In the genomic region with DNA sequence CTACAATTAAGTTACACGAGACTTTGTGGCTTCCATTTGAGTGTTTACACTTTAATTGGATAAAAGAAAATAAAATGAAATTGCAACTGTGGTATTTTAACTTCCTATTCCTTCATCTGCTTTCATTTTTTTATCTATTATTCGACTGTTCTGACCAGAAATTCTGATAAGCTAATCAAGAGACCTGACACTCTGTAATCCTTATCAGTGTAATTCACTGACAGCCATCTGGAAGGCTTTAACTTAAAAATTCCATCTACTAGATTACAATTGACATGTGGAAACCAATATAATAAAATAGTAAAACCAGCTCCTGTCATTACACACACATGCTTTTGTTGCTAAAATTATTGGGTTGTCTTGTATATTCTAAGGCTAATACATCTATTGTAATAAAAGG, we compare ENCODE assay signal across 1 cellular context.
TF ChIP-seq lines count a peak whose summit lies in the region.

No MANE protein-coding gene starts in this region.

TF ChIP-seq in K562, 482 proteins besides CTCF, POLR2A, EP300 and RAD21 (continues in another document):
- TF ChIP-seq BDP1 (IDR thresholded peaks at IDR 0.05; ENCODE audit: insufficient read depth, insufficient read length) (no peak), ZNF197 (CRISPR knock-in tag; IDR thresholded peaks at IDR 0.05; ENCODE audit: low read depth) (no peak), GATAD2B (IDR thresholded peaks at IDR 0.05; ENCODE audit: borderline replicate concordance) (no peak), POLR3A (IDR thresholded peaks at IDR 0.05; ENCODE audit: borderline replicate concordance, extremely low read depth, insufficient read depth, insufficient read length) (no peak), POLR2H (tag; IDR thresholded peaks at IDR 0.05; ENCODE audit: low read depth) (no peak), SNRNP70 (optimal IDR thresholded peaks at IDR 0.05; ENCODE audit: low read depth, low read length) (no peak), TEAD4 (IDR thresholded peaks at IDR 0.05; ENCODE audit: low read length) (peak; percentile 78), TEAD4 (CRISPR knock-in tag; IDR thresholded peaks at IDR 0.05; ENCODE audit: borderline replicate concordance) (no peak), NCOR1 (IDR thresholded peaks at IDR 0.05) (no peak), ZNF696 (CRISPR knock-in tag; conservative IDR thresholded peaks at IDR 0.05) (no peak), HLTF (IDR thresholded peaks at IDR 0.05) (no peak), MYNN (IDR thresholded peaks at IDR 0.05) (no peak), MYNN (CRISPR knock-in tag; IDR thresholded peaks at IDR 0.05) (no peak), ZNF324 (CRISPR knock-in tag; IDR thresholded peaks at IDR 0.05) (no peak), RBM25 (IDR thresholded peaks at IDR 0.05; ENCODE audit: low read depth, low read length, severe bottlenecking) (no peak), ELF1 (tag; IDR thresholded peaks at IDR 0.05) (no peak), NFIC (IDR thresholded peaks at IDR 0.05) (no peak), BRD4 (IDR thresholded peaks at IDR 0.05) (no peak), BMI1 (IDR thresholded peaks at IDR 0.05; ENCODE audit: low read length) (no peak), TAL1 (IDR thresholded peaks at IDR 0.05) (peak; percentile 51), CBFA2T3 (IDR thresholded peaks at IDR 0.05) (peak; percentile 65), ZNF24 (IDR thresholded peaks at IDR 0.05) (no peak), CBX3 (IDR thresholded peaks at IDR 0.05; ENCODE audit: borderline replicate concordance in 1 of 2, low read length in 2 of 2) (no peak), MEIS2 (IDR thresholded peaks at IDR 0.05; ENCODE audit: partially characterized antibody) (peak; percentile 67), CBFA2T2 (conservative IDR thresholded peaks at IDR 0.05) (peak; percentile 52), MCM7 (IDR thresholded peaks at IDR 0.05) (no peak), ARID1B (IDR thresholded peaks at IDR 0.05) (peak; percentile 49), DPF2 (IDR thresholded peaks at IDR 0.05) (peak; percentile 15; the same call in 1 of the 2 replicates), SMARCA5 (IDR thresholded peaks at IDR 0.05) (no peak), FOSL1 (tag; conservative IDR thresholded peaks at IDR 0.05) (0 out of 2 replicates have a peak, but pooled peaks have one; percentile 21), FOS (IDR thresholded peaks at IDR 0.05; ENCODE audit: extremely low read depth, insufficient read length) (no peak), HNRNPL (IDR thresholded peaks at IDR 0.05; ENCODE audit: low read depth, low read length) (no peak), ATF7 (IDR thresholded peaks at IDR 0.05) (no peak)
- TF ChIP-seq, protein P1, sequence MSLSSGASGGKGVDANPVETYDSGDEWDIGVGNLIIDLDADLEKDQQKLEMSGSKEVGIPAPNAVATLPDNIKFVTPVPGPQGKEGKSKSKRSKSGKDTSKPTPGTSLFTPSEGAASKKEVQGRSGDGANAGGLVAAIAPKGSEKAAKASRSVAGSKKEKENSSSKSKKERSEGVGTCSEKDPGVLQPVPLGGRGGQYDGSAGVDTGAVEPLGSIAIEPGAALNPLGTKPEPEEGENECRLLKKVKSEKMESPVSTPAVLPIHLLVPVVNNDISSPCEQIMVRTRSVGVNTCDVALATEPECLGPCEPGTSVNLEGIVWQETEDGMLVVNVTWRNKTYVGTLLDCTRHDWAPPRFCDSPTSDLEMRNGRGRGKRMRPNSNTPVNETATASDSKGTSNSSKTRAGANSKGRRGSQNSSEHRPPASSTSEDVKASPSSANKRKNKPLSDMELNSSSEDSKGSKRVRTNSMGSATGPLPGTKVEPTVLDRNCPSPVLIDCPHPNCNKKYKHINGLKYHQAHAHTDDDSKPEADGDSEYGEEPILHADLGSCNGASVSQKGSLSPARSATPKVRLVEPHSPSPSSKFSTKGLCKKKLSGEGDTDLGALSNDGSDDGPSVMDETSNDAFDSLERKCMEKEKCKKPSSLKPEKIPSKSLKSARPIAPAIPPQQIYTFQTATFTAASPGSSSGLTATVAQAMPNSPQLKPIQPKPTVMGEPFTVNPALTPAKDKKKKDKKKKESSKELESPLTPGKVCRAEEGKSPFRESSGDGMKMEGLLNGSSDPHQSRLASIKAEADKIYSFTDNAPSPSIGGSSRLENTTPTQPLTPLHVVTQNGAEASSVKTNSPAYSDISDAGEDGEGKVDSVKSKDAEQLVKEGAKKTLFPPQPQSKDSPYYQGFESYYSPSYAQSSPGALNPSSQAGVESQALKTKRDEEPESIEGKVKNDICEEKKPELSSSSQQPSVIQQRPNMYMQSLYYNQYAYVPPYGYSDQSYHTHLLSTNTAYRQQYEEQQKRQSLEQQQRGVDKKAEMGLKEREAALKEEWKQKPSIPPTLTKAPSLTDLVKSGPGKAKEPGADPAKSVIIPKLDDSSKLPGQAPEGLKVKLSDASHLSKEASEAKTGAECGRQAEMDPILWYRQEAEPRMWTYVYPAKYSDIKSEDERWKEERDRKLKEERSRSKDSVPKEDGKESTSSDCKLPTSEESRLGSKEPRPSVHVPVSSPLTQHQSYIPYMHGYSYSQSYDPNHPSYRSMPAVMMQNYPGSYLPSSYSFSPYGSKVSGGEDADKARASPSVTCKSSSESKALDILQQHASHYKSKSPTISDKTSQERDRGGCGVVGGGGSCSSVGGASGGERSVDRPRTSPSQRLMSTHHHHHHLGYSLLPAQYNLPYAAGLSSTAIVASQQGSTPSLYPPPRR (CRISPR knock-in tag; IDR thresholded peaks at IDR 0.05; ENCODE audit: borderline replicate concordance), result no peak
- TF ChIP-seq, protein P2, sequence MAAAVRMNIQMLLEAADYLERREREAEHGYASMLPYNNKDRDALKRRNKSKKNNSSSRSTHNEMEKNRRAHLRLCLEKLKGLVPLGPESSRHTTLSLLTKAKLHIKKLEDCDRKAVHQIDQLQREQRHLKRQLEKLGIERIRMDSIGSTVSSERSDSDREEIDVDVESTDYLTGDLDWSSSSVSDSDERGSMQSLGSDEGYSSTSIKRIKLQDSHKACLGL (CRISPR knock-in tag; IDR thresholded peaks at IDR 0.05; ENCODE audit: borderline replicate concordance, poor library complexity, severe bottlenecking), result no peak
- TF ChIP-seq, protein P3, sequence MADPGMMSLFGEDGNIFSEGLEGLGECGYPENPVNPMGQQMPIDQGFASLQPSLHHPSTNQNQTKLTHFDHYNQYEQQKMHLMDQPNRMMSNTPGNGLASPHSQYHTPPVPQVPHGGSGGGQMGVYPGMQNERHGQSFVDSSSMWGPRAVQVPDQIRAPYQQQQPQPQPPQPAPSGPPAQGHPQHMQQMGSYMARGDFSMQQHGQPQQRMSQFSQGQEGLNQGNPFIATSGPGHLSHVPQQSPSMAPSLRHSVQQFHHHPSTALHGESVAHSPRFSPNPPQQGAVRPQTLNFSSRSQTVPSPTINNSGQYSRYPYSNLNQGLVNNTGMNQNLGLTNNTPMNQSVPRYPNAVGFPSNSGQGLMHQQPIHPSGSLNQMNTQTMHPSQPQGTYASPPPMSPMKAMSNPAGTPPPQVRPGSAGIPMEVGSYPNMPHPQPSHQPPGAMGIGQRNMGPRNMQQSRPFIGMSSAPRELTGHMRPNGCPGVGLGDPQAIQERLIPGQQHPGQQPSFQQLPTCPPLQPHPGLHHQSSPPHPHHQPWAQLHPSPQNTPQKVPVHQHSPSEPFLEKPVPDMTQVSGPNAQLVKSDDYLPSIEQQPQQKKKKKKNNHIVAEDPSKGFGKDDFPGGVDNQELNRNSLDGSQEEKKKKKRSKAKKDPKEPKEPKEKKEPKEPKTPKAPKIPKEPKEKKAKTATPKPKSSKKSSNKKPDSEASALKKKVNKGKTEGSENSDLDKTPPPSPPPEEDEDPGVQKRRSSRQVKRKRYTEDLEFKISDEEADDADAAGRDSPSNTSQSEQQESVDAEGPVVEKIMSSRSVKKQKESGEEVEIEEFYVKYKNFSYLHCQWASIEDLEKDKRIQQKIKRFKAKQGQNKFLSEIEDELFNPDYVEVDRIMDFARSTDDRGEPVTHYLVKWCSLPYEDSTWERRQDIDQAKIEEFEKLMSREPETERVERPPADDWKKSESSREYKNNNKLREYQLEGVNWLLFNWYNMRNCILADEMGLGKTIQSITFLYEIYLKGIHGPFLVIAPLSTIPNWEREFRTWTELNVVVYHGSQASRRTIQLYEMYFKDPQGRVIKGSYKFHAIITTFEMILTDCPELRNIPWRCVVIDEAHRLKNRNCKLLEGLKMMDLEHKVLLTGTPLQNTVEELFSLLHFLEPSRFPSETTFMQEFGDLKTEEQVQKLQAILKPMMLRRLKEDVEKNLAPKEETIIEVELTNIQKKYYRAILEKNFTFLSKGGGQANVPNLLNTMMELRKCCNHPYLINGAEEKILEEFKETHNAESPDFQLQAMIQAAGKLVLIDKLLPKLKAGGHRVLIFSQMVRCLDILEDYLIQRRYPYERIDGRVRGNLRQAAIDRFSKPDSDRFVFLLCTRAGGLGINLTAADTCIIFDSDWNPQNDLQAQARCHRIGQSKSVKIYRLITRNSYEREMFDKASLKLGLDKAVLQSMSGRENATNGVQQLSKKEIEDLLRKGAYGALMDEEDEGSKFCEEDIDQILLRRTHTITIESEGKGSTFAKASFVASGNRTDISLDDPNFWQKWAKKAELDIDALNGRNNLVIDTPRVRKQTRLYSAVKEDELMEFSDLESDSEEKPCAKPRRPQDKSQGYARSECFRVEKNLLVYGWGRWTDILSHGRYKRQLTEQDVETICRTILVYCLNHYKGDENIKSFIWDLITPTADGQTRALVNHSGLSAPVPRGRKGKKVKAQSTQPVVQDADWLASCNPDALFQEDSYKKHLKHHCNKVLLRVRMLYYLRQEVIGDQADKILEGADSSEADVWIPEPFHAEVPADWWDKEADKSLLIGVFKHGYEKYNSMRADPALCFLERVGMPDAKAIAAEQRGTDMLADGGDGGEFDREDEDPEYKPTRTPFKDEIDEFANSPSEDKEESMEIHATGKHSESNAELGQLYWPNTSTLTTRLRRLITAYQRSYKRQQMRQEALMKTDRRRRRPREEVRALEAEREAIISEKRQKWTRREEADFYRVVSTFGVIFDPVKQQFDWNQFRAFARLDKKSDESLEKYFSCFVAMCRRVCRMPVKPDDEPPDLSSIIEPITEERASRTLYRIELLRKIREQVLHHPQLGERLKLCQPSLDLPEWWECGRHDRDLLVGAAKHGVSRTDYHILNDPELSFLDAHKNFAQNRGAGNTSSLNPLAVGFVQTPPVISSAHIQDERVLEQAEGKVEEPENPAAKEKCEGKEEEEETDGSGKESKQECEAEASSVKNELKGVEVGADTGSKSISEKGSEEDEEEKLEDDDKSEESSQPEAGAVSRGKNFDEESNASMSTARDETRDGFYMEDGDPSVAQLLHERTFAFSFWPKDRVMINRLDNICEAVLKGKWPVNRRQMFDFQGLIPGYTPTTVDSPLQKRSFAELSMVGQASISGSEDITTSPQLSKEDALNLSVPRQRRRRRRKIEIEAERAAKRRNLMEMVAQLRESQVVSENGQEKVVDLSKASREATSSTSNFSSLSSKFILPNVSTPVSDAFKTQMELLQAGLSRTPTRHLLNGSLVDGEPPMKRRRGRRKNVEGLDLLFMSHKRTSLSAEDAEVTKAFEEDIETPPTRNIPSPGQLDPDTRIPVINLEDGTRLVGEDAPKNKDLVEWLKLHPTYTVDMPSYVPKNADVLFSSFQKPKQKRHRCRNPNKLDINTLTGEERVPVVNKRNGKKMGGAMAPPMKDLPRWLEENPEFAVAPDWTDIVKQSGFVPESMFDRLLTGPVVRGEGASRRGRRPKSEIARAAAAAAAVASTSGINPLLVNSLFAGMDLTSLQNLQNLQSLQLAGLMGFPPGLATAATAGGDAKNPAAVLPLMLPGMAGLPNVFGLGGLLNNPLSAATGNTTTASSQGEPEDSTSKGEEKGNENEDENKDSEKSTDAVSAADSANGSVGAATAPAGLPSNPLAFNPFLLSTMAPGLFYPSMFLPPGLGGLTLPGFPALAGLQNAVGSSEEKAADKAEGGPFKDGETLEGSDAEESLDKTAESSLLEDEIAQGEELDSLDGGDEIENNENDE (IDR thresholded peaks at IDR 0.05; ENCODE audit: low read depth, low read length), result no peak
- TF ChIP-seq, protein P4, sequence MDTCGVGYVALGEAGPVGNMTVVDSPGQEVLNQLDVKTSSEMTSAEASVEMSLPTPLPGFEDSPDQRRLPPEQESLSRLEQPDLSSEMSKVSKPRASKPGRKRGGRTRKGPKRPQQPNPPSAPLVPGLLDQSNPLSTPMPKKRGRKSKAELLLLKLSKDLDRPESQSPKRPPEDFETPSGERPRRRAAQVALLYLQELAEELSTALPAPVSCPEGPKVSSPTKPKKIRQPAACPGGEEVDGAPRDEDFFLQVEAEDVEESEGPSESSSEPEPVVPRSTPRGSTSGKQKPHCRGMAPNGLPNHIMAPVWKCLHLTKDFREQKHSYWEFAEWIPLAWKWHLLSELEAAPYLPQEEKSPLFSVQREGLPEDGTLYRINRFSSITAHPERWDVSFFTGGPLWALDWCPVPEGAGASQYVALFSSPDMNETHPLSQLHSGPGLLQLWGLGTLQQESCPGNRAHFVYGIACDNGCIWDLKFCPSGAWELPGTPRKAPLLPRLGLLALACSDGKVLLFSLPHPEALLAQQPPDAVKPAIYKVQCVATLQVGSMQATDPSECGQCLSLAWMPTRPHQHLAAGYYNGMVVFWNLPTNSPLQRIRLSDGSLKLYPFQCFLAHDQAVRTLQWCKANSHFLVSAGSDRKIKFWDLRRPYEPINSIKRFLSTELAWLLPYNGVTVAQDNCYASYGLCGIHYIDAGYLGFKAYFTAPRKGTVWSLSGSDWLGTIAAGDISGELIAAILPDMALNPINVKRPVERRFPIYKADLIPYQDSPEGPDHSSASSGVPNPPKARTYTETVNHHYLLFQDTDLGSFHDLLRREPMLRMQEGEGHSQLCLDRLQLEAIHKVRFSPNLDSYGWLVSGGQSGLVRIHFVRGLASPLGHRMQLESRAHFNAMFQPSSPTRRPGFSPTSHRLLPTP (IDR thresholded peaks at IDR 0.05; ENCODE audit: borderline replicate concordance, extremely low read depth, insufficient read length), result no peak
- TF ChIP-seq, protein P5, sequence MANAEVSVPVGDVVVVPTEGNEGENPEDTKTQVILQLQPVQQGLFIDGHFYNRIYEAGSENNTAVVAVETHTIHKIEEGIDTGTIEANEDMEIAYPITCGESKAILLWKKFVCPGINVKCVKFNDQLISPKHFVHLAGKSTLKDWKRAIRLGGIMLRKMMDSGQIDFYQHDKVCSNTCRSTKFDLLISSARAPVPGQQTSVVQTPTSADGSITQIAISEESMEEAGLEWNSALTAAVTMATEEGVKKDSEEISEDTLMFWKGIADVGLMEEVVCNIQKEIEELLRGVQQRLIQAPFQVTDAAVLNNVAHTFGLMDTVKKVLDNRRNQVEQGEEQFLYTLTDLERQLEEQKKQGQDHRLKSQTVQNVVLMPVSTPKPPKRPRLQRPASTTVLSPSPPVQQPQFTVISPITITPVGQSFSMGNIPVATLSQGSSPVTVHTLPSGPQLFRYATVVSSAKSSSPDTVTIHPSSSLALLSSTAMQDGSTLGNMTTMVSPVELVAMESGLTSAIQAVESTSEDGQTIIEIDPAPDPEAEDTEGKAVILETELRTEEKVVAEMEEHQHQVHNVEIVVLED (CRISPR knock-in tag; IDR thresholded peaks at IDR 0.05), result no peak
- TF ChIP-seq, protein P6, sequence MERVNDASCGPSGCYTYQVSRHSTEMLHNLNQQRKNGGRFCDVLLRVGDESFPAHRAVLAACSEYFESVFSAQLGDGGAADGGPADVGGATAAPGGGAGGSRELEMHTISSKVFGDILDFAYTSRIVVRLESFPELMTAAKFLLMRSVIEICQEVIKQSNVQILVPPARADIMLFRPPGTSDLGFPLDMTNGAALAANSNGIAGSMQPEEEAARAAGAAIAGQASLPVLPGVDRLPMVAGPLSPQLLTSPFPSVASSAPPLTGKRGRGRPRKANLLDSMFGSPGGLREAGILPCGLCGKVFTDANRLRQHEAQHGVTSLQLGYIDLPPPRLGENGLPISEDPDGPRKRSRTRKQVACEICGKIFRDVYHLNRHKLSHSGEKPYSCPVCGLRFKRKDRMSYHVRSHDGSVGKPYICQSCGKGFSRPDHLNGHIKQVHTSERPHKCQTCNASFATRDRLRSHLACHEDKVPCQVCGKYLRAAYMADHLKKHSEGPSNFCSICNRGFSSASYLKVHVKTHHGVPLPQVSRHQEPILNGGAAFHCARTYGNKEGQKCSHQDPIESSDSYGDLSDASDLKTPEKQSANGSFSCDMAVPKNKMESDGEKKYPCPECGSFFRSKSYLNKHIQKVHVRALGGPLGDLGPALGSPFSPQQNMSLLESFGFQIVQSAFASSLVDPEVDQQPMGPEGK (CRISPR knock-in tag; IDR thresholded peaks at IDR 0.05; ENCODE audit: borderline replicate concordance), result no peak
